ENCODE assay signal across 9 cellular contexts in the genomic region with DNA sequence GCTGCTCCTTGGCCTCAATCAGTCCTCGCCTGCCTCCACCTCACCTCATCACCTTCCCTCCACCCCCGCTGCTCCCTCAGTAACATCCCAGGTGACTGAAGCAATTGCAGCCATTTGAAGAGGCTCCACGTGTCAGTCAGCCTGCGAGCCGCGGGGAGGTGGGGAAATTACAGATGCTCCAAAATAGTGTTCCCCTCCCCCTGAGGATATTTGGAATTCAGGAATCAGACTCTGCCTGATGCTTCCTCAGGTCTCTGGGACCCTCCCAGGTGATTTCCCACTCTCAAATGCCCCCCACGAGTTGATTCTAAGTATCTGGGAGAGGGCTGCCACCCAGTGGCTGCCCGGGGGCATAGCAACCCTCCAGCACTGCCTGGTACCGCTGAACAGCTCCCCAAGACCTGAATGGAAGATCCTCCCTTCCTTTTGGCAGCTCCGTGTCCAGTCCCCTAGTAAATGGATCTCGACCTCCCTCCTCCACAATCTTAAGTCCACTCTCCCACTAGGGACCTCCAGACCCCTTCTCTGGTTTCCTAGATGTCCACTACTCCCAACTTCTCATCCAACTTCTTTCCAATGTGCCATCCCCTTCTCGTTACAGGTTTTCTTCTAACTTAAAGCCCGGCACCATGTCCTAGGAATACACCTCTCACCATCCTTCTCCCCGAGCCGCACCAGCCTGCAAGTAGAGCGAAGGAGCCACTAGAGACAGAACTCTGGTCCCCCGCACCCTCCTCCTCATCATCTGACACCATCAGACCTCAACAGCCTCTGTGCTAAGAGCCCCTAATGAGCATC. TPM values are rescaled to one million over a fixed set of nuclear protein-coding genes. Genes with fewer than 3 reads are reported as not detected.
DNase-seq lines count a peak whose midpoint lies in the region; TF ChIP-seq lines count a peak whose summit lies in the region.
"Had no signal": no experiment of that assay in that cellular context is flagged by ENCODE, and none has a peak within 500 bp of the region (broad histone marks: within the 10 kb centered on the region; RNA-seq: fewer than 3 reads in every experiment).

No MANE protein-coding gene starts in this region.

- H3K4me3 ChIP-seq in cardiac fibroblast (replicated peaks in 1 of 2; ENCODE audit: low read depth in 2 of 2, low read length in 2 of 2), result no peak overlapping the region

- peak overlapping the region; percentile 87 for H3K27ac ChIP-seq in VCaP

- peak; percentile 41 for DNase-seq in NCI-H1092 treated with DMSO at 0.1 percent for 48 hours (lab: John Stamatoyannopoulos, UW)
- no peak for DNase-seq in NCI-H1092 (lab: John Stamatoyannopoulos, UW)
- DNase-seq in MV-4-11 (lab: John Stamatoyannopoulos, UW), result peak; percentile 48
- DNase-seq in cardiac fibroblast (ENCODE audit: low read depth in 2 of 2), result peak; percentile 54 to 56
- DNase-seq in kidney tubule cell (ENCODE audit: low spot score), result peak; percentile 48
- peak; percentile 62 for DNase-seq in stimulated activated CD4-positive, alpha-beta T cell treated with anti-CD3 and anti-CD28 coated beads, Interleukin-4, amount 100 ng/mL, for 4 hours
- DNase-seq in H4 (ENCODE audit: low spot score), result no peak
- DNase-seq: left cardiac atrium had no signal

- peak; percentile 98 for TF ChIP-seq CTCF in VCaP (conservative IDR thresholded peaks at IDR 0.05)
- TF ChIP-seq CTCF in cardiac fibroblast (IDR thresholded peaks at IDR 0.05; ENCODE audit: low read depth, low read length), result peak; percentile 99

RNA-seq across cellular contexts. Expression of a gene that starts 1.4 kb away (rescaled TPM):
- total RNA-seq in H4 (2014; rRNA removed; shearing (Covaris generic)), result 1.6 and 3.4 TPM in 2 replicates

RNA-seq across cellular contexts. Expression of a gene that starts 29.1 kb away (rescaled TPM):
- 52.7 and 64.3 TPM in 2 replicates for total RNA-seq in H4 (2014; rRNA removed; shearing (Covaris generic))

RNA-seq across cellular contexts. Expression of a gene that starts 30.7 kb away (rescaled TPM):
- total RNA-seq in H4 (2014; rRNA removed; shearing (Covaris generic)), result 115 and 140 TPM in 2 replicates

RNA-seq across cellular contexts. Expression of a gene that starts 47.8 kb away (rescaled TPM):
- total RNA-seq in H4 (2014; rRNA removed; shearing (Covaris generic)), result 0.25 TPM in 1 of 2 replicates, not detected in the other

RNA-seq across cellular contexts. Expression of a gene that starts 56.0 kb away (rescaled TPM):
- total RNA-seq in H4 (2014; rRNA removed; shearing (Covaris generic)), result 64.8 and 70.3 TPM in 2 replicates

Comparison
In these comparisons a context has a peak if more than half of its experiments do, and no peak if none do; other contexts are left out.
1. DNase-seq: peak in NCI-H1092 treated with DMSO at 0.1 percent for 48 hours (single experiment), MV-4-11 (single experiment), cardiac fibroblast (2 of 2), kidney tubule cell (single experiment) and stimulated activated CD4-positive, alpha-beta T cell treated with anti-CD3 and anti-CD28 coated beads, Interleukin-4, amount 100 ng/mL, for 4 hours (2 of 2); none in NCI-H1092 (single experiment) and H4 (single experiment).